Comparison of ENCODE assay signal across 10 cellular contexts in the genomic region with DNA sequence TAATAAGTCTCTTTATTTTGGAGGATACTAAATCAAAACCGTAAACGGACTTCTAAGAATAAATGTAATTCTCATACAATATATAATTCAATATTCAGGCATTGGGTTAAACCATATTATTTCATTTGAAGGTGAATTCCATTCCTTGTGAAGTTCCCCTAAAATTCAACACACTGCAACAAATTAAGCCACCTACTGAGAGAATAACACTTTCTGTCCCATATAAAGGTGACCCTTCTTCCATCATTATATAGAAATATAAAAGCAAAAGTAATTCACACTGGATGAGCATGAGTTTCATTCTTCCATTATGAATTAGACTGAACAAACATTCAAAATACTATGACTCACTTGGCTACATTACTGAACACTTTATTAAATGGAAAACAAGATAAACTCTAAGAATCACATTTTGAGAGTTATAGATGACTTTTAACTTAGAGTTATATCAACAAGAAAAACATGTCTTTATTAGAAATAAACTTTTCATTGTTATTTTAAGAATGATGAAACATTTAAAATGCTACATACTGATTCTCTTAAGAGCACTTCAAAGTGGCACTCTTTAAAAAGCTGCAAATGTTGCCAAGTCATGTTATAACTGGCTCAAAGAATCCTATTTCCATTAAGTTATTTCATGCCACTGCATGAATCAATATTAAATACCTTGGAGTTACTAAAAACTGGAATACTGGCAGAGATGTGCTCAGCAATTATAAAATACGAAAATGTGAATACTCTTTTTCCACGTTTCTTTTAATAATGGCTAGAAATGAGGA. TPM values are rescaled to one million over a fixed set of nuclear protein-coding genes. Genes with fewer than 3 reads are reported as not detected.
DNase-seq lines count a peak whose midpoint lies in the region; ATAC-seq and TF ChIP-seq lines count a peak whose summit lies in the region.
"Had no signal": no experiment of that assay in that cellular context is flagged by ENCODE, and none has a peak within 500 bp of the region (broad histone marks: within the 10 kb centered on the region; RNA-seq: fewer than 3 reads in every experiment).

No MANE protein-coding gene starts in this region.

- intact Hi-C loops in thyroid gland (cut with DNase I) = loop anchor here (10.0 kb wide), 1 partner anchor 73 kb away; no protein-coding TSS in a partner anchor

- H3K9me3 Mint-ChIP-seq in activated T-cell treated with anti-CD3 and anti-CD28 coated beads, Interleukin-2, amount 50 U/mL, for 24 hours = no peaks in the 10 kb centered on the region

- H3K27me3 ChIP-seq in adipocyte (replicated peaks; ENCODE audit: control insufficient read depth, insufficient read depth, low read length) = no peaks in the 10 kb centered on the region
- H3K27me3 ChIP-seq in hepatocyte = no peaks in the 10 kb centered on the region
- H3K27me3 ChIP-seq in thyroid gland = no peaks in the 10 kb centered on the region
- peaks cover 28% of the 10 kb centered on the region for H3K27me3 ChIP-seq in MG63

- H3K36me3 Mint-ChIP-seq in activated T-cell treated with anti-CD3 and anti-CD28 coated beads, Interleukin-2, amount 50 U/mL, for 24 hours (ENCODE audit: low read depth) = peaks cover 23% of the 10 kb centered on the region

- H3K4me1 ChIP-seq in adipocyte (ENCODE audit: control insufficient read depth, insufficient read depth, low read length) = peaks cover 29% of the 10 kb centered on the region
- peaks cover 9% of the 10 kb centered on the region for H3K4me1 ChIP-seq in hepatocyte (ENCODE audit: insufficient read depth)
- H3K4me1 ChIP-seq in thyroid gland = peaks cover 13 to 21% of the 10 kb centered on the region in 2 donors

- peak overlapping the region; percentile 93 for H3K9ac ChIP-seq in adipocyte (ENCODE audit: low read length)

- H3K9me2 ChIP-seq in hepatocyte (replicated peaks; ENCODE audit: insufficient read depth) = no peaks in the 10 kb centered on the region

- H3K79me2 ChIP-seq in hepatocyte = peaks cover 76% of the 10 kb centered on the region

- no peak for TF ChIP-seq POLR2A in thyroid gland (IDR thresholded peaks at IDR 0.05)

- 58% methylated on average over 4 of the region's 4 CpGs for WGBS in hepatocyte (ENCODE audit: low lambda C conversion rate, missing lambda C conversion rate)
- WGBS in thyroid gland, 2 donors = 49 to 54% methylated on average over 4 of the region's 4 CpGs

- H3K4me3 ChIP-seq in adipocyte (ENCODE audit: low read length) (peak overlapping the region; percentile 96), hepatocyte (peak overlapping the region; percentile 41), thyroid gland (replicated peaks in 1 of 3) (no peak overlapping the region), MG63 (no peak overlapping the region)

- TF ChIP-seq CTCF in hepatocyte (IDR thresholded peaks at IDR 0.05; ENCODE audit: poor library complexity) (no peak), thyroid gland (IDR thresholded peaks at IDR 0.05) (no peak)

- H3K27me3 Mint-ChIP-seq in activated T-cell treated with anti-CD3 and anti-CD28 coated beads, Interleukin-2, amount 50 U/mL, for 24 hours = no peaks in the 10 kb centered on the region

- peaks cover 70% of the 10 kb centered on the region for H3K4me1 Mint-ChIP-seq in activated T-cell treated with anti-CD3 and anti-CD28 coated beads, Interleukin-2, amount 50 U/mL, for 24 hours (ENCODE audit: low read depth)

- H3K36me3 ChIP-seq in adipocyte (ENCODE audit: control insufficient read depth, insufficient read depth, low read length, severe bottlenecking) = no peaks in the 10 kb centered on the region
- no peaks in the 10 kb centered on the region for H3K36me3 ChIP-seq in hepatocyte (replicated peaks; ENCODE audit: insufficient read depth, low read depth)
- no peaks in the 10 kb centered on the region for H3K36me3 ChIP-seq in thyroid gland
- no peaks in the 10 kb centered on the region for H3K36me3 ChIP-seq in MG63

- H3K27ac ChIP-seq in hepatocyte = peak overlapping the region; percentile 88
- H3K27ac ChIP-seq in thyroid gland = peak overlapping the region in 2 of 3 donors; percentile 43 to 95

- peaks cover 53% of the 10 kb centered on the region for H4K20me1 ChIP-seq in hepatocyte (ENCODE audit: insufficient read depth, poor library complexity, severe bottlenecking)

- no peaks in the 10 kb centered on the region for H3K9me3 ChIP-seq in adipocyte (ENCODE audit: control insufficient read depth, low read length)
- no peaks in the 10 kb centered on the region for H3K9me3 ChIP-seq in hepatocyte (ENCODE audit: low read depth)
- no peaks in the 10 kb centered on the region for H3K9me3 ChIP-seq in thyroid gland
- no peaks in the 10 kb centered on the region for H3K9me3 ChIP-seq in MG63

- DNase-seq in activated T-cell treated with anti-CD3 and anti-CD28 coated beads, Interleukin-2, amount 50 U/mL, for 24 hours = no peak
- no peak for DNase-seq in activated T-cell treated with anti-CD3 and anti-CD28 coated beads, Interleukin-2, amount 50 U/mL, for 1 hour
- peak; percentile 58 for DNase-seq in adipocyte (ENCODE audit: low read depth)
- DNase-seq in hepatocyte (ENCODE audit: low spot score) = no peak
- DNase-seq in thyroid gland = no peak
- DNase-seq in MG63 = no peak
- DNase-seq: activated CD8-positive, alpha-beta memory T cell treated with anti-CD3 and anti-CD28 coated beads, Interleukin-2, amount 10 ng/mL, durations not matched to agents 7 days and 5 days had no signal

- H3K4me2 ChIP-seq in hepatocyte = peak overlapping the region; percentile 78

- no peak for ATAC-seq in GM21528 (IDR thresholded peaks at IDR 0.05; ENCODE audit: low FRiP score, unreplicated experiment)
- no peak for ATAC-seq in GM21723 (IDR thresholded peaks at IDR 0.05; ENCODE audit: unreplicated experiment)
- ATAC-seq: activated CD8-positive, alpha-beta memory T cell treated with anti-CD3 and anti-CD28 coated beads, Interleukin-2, amount 10 ng/mL, durations not matched to agents 7 days and 5 days; Panc1 had no signal

- H3K4me3 Mint-ChIP-seq in activated T-cell treated with anti-CD3 and anti-CD28 coated beads, Interleukin-2, amount 50 U/mL, for 24 hours = no peak overlapping the region

- H3K27ac Mint-ChIP-seq in activated T-cell treated with anti-CD3 and anti-CD28 coated beads, Interleukin-2, amount 50 U/mL, for 24 hours = peak overlapping the region; percentile 55

- no peak overlapping the region for H2AFZ ChIP-seq in hepatocyte

RNA-seq across cellular contexts. Expression of gene SESN3, which starts 2.7 kb away (rescaled TPM):
- total RNA-seq in hepatocyte = 106 and 107 TPM in 2 replicates
- 8.1 and 8.9 TPM in 2 replicates for polyA plus RNA-seq in hepatocyte
- total RNA-seq in thyroid gland = 10 to 100 TPM; 54.3 to 82.2 (median 71.8) TPM
- 0.69 and 0.79 TPM in 2 replicates for total RNA-seq in MG63 (2014; rRNA removed; shearing (Covaris generic); ENCODE audit: low replicate concordance)

Comparison
In these comparisons a context has a peak if more than half of its experiments do, and no peak if none do; other contexts are left out.
1. H3K4me3 ChIP-seq: peak in adipocyte (single experiment) and hepatocyte (single experiment); none in thyroid gland (0 of 3) and MG63 (single experiment).
2. RNA of gene SESN3, which starts 2.7 kb away (total RNA-seq): 106 to 107 TPM in hepatocyte and 54.3 to 82.2 TPM in thyroid gland; 0.69 to 0.79 TPM in MG63; every median in the first group is over 10 times any median in the second.